Comparison of ENCODE assay signal across 17 cellular contexts in the genomic region with DNA sequence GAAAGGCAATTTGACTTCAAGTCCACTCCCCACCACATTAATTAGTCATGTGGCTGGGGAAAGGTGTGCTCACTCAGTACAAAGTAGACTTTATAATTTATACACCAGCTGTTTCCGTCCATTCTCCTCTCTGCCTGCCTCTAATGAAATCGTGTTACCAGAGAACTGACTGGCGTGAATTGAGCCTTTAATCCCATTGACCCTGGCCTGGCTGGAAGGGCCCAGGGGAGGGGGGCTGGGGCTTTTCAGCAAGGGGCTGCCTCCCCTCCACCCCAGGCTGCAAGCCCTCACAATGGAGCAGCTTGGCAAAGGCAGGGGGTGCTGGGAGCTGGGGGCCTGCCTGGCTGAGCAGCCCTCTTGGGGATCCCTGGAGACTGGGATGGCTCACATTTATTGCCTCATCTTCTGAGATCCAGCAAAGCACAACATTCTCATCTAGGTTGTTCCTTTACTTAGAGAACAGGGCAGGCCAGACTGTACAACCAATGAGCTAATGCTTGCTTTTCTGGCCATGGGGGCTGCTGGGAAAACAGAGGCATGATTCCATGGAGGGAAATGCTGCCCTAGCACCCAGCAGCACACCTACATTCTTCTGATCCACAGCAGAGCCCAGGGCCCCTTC. TPM values are rescaled to one million over a fixed set of nuclear protein-coding genes. Genes with fewer than 3 reads are reported as not detected.
DNase-seq lines count a peak whose midpoint lies in the region; ATAC-seq and TF ChIP-seq lines count a peak whose summit lies in the region.
"Had no signal": no experiment of that assay in that cellular context is flagged by ENCODE, and none has a peak within 500 bp of the region (broad histone marks: within the 10 kb centered on the region; RNA-seq: fewer than 3 reads in every experiment).

No MANE protein-coding gene starts in this region.

- no peak for TF ChIP-seq CTCF in heart left ventricle (IDR thresholded peaks at IDR 0.05)
- no peak for TF ChIP-seq CTCF in left ventricle myocardium inferior (IDR thresholded peaks at IDR 0.05; ENCODE audit: borderline replicate concordance)
- TF ChIP-seq CTCF in type B pancreatic cell (conservative IDR thresholded peaks at IDR 0.05): no peak

- 51 to 78% (median 62%) methylated on average over 3 of the region's 3 CpGs for WGBS in heart left ventricle, 4 donors

- H3K36me3 ChIP-seq in heart left ventricle: no peaks in the 10 kb centered on the region
- H3K36me3 ChIP-seq in left ventricle myocardium inferior: no peaks in the 10 kb centered on the region
- H3K36me3 ChIP-seq: brain microvascular endothelial cell had no signal

- TF ChIP-seq POLR2A in heart left ventricle (IDR thresholded peaks at IDR 0.05): no peak

- no peaks in the 10 kb centered on the region for H3K27me3 Mint-ChIP-seq in type B pancreatic cell
- H3K27me3 Mint-ChIP-seq: IgD-negative memory B cell had no signal

- H3K4me3 ChIP-seq in heart left ventricle (no peak overlapping the region), left ventricle myocardium inferior (no peak overlapping the region)
- H3K4me3 ChIP-seq: psoas muscle had no signal

- H3K27ac ChIP-seq in heart left ventricle (no peak overlapping the region), left ventricle myocardium inferior (replicated peaks) (no peak overlapping the region)
- H3K27ac ChIP-seq: brain microvascular endothelial cell, psoas muscle had no signal

- peak in 1 of 5 donors; percentile 16 for DNase-seq in heart left ventricle
- DNase-seq in left ventricle myocardium inferior: no peak
- peak; percentile 97 for DNase-seq in NCI-H82 treated with DMSO at 0.1 percent for 48 hours (lab: John Stamatoyannopoulos, UW; ENCODE audit: unreplicated experiment)
- DNase-seq in left kidney (ENCODE audit: low read depth, low spot score): peak; percentile 70
- DNase-seq in type B pancreatic cell (ENCODE audit: extremely low spot score, unreplicated experiment): peak; percentile 58
- no peak for DNase-seq in activated CD4-positive, CD25-positive, alpha-beta regulatory T cell treated with anti-CD3 and anti-CD28 coated beads, Interleukin-2, amount 50 U/mL, for 72 hours
- DNase-seq in HCEC 1CT: no peak
- DNase-seq: activated CD4-positive, alpha-beta T cell treated with anti-CD3 and anti-CD28 coated beads for 4 hours; activated T-cell treated with anti-CD3 and anti-CD28 coated beads, Interleukin-2, amount 50 U/mL, for 1 hour; brain microvascular endothelial cell; effector CD4-positive, alpha-beta T cell; left cardiac atrium; psoas muscle; SHP77 treated with DMSO at 0.1 percent for 48 hours had no signal

- no peaks in the 10 kb centered on the region for H3K9me3 Mint-ChIP-seq in type B pancreatic cell
- H3K9me3 Mint-ChIP-seq: activated naive CD4-positive, alpha-beta T cell treated with anti-CD3 and anti-CD28 coated beads, Interleukin-2, amount 50 U/mL, for 72 hours; IgD-negative memory B cell had no signal

- H3K4me1 Mint-ChIP-seq in type B pancreatic cell (ENCODE audit: unreplicated experiment): peaks cover 15% of the 10 kb centered on the region
- H3K4me1 Mint-ChIP-seq: IgD-negative memory B cell had no signal

- H3K36me3 Mint-ChIP-seq in type B pancreatic cell: no peaks in the 10 kb centered on the region
- H3K36me3 Mint-ChIP-seq: activated naive CD4-positive, alpha-beta T cell treated with anti-CD3 and anti-CD28 coated beads, Interleukin-2, amount 50 U/mL, for 72 hours; IgD-negative memory B cell had no signal

- intact Hi-C loops in heart left ventricle (cut with DNase I) (no loop called here), left ventricle myocardium inferior (cut with micrococcal nuclease) (no loop called here)

- H3K27me3 ChIP-seq in heart left ventricle (peaks cover 0 to 9% (median 0%) of the 10 kb centered on the region in 9 donors), left ventricle myocardium inferior (ENCODE audit: low read depth) (peaks cover 3% of the 10 kb centered on the region)
- H3K27me3 ChIP-seq: brain microvascular endothelial cell had no signal

- H3K9me3 ChIP-seq in heart left ventricle (no peaks in the 10 kb centered on the region), left ventricle myocardium inferior (replicated peaks) (no peaks in the 10 kb centered on the region)
- H3K9me3 ChIP-seq: psoas muscle had no signal

- H3K4me3 Mint-ChIP-seq in type B pancreatic cell: no peak overlapping the region
- H3K4me3 Mint-ChIP-seq: IgD-negative memory B cell had no signal

- H3K27ac Mint-ChIP-seq in type B pancreatic cell: no peak overlapping the region
- H3K27ac Mint-ChIP-seq: activated naive CD4-positive, alpha-beta T cell treated with anti-CD3 and anti-CD28 coated beads, Interleukin-2, amount 50 U/mL, for 72 hours had no signal

- H3K4me1 ChIP-seq in heart left ventricle: peaks cover 0 to 18% (median 0%) of the 10 kb centered on the region in 12 donors
- H3K4me1 ChIP-seq in left ventricle myocardium inferior: peaks cover 11% of the 10 kb centered on the region
- H3K4me1 ChIP-seq: psoas muscle had no signal

- ATAC-seq in heart left ventricle: peak in 3 of 4 donors; percentile 31 to 69 (median 37)
- ATAC-seq in GM19035 (IDR thresholded peaks at IDR 0.05; ENCODE audit: unreplicated experiment): no peak
- ATAC-seq: activated naive CD4-positive, alpha-beta T cell treated with anti-CD3 and anti-CD28 coated beads, Interleukin-2, amount 50 U/mL, for 72 hours; left cardiac atrium; psoas muscle had no signal

RNA-seq across cellular contexts. Expression of a gene that starts 25.9 kb away (rescaled TPM):
- total RNA-seq in heart left ventricle: 1 to 10 TPM in 6 of 9 donors, under 1 TPM in 2, not detected in 1; 0.75 to 4.1 (median 2.4) TPM
- 1 to 10 TPM in 1 of 2 donors, under 1 TPM in 1; 0.42 to 2.2 TPM for polyA plus RNA-seq in heart left ventricle
- total RNA-seq in left ventricle myocardium inferior: 2.3 TPM
- 2.1 and 2.7 TPM in 2 replicates for total RNA-seq in type B pancreatic cell (ENCODE audit: low replicate concordance)
- total RNA-seq: activated naive CD4-positive, alpha-beta T cell treated with anti-CD3 and anti-CD28 coated beads, Interleukin-2, amount 50 U/mL, for 72 hours had no signal
- polyA plus RNA-seq: IgD-negative memory B cell had no signal

Comparison
In these comparisons a context has a peak if more than half of its experiments do, and no peak if none do; other contexts are left out.
1. DNase-seq: peak in NCI-H82 treated with DMSO at 0.1 percent for 48 hours (single experiment), left kidney (single experiment) and type B pancreatic cell (single experiment); none in left ventricle myocardium inferior (single experiment), activated CD4-positive, CD25-positive, alpha-beta regulatory T cell treated with anti-CD3 and anti-CD28 coated beads, Interleukin-2, amount 50 U/mL, for 72 hours (single experiment) and HCEC 1CT (single experiment).